In the genomic region with DNA sequence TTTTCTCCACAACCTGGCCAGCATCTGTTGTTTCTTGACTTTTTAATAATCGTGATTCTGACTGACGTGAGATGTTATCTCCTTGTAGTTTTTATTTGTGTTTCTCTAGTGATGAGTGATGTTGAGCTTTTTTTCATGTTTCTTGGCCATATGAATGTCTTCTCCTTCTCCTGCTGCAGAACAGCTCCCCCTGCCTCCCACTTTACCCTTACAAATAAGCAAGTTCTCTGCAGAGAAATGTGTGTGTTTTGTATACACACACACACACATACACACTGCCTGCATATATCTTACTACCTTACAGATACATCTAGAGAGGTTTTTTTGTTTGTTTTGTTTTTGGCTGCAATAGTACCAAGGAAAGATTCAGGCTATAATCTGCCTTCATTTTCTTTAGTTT, we compare ENCODE assay signal across 10 cellular contexts.
DNase-seq lines count a peak whose midpoint lies in the region; ATAC-seq, FAIRE-seq and TF ChIP-seq lines count a peak whose summit lies in the region.
"Had no signal": no experiment of that assay in that cellular context is flagged by ENCODE, and none has a peak within 500 bp of the region (broad histone marks: within the 10 kb centered on the region; RNA-seq: fewer than 3 reads in every experiment).

No MANE protein-coding gene starts in this region.

- H3K36me3 Mint-ChIP-seq in T-cell = no peaks in the 10 kb centered on the region
- H3K36me3 Mint-ChIP-seq: activated naive CD8-positive, alpha-beta T cell treated with anti-CD3 and anti-CD28 coated beads, Interleukin-2, amount 10 ng/mL, durations not matched to agents 7 days and 5 days had no signal

- intact Hi-C loops in PC-3 (cut with micrococcal nuclease) = loop anchor here (2.0 kb wide), 1 partner anchor 109 kb away; no protein-coding TSS in a partner anchor

- H3K36me3 ChIP-seq in PC-3 (ENCODE audit: low read depth, low read length) = no peaks in the 10 kb centered on the region

- no peaks in the 10 kb centered on the region for H3K79me2 ChIP-seq in PC-3 (ENCODE audit: low read length)

- no peak overlapping the region for H3K27ac ChIP-seq in PC-3 (ENCODE audit: low read length)

- no peaks in the 10 kb centered on the region for H3K9me2 ChIP-seq in PC-3 (replicated peaks; ENCODE audit: low read length)

- H3K9ac ChIP-seq in PC-3 (ENCODE audit: low read length) = no peak overlapping the region

- H3K4me3 Mint-ChIP-seq in T-cell = no peak overlapping the region
- H3K4me3 Mint-ChIP-seq: activated naive CD8-positive, alpha-beta T cell treated with anti-CD3 and anti-CD28 coated beads, Interleukin-2, amount 10 ng/mL, durations not matched to agents 7 days and 5 days had no signal

- H3K9me3 Mint-ChIP-seq in T-cell = peaks cover 0 to 10% (median 3%) of the 10 kb centered on the region in 3 donors

- H3K4me2 ChIP-seq in PC-3 (ENCODE audit: low read length) = no peak overlapping the region

- DNase-seq in AG09319 (ENCODE audit: extremely low read depth, low read depth) (no peak), GM12865 (ENCODE audit: low read depth) (peak; percentile 36), PC-3 (peak; percentile 34), foreskin fibroblast (peak; percentile 2 to 28), NCI-H526 treated with DMSO at 0.1 percent for 48 hours (lab: John Stamatoyannopoulos, UW) (no peak), NCI-H774 (lab: John Stamatoyannopoulos, UW) (no peak), H54 (ENCODE audit: insufficient read length, low spot score) (no peak), T-cell (no peak)
- DNase-seq: activated naive CD8-positive, alpha-beta T cell treated with anti-CD3 and anti-CD28 coated beads, Interleukin-2, amount 10 ng/mL, durations not matched to agents 7 days and 5 days; stimulated activated CD4-positive, alpha-beta T cell treated with anti-CD3 and anti-CD28 coated beads, Interleukin-1b, Interleukin-23, amount 100 ng/mL, for 48 hours had no signal

- ATAC-seq in PC-3 = no peak
- no peak for ATAC-seq in T-cell (replicated peaks in 1 of 4)

- no peak for FAIRE-seq in H54 (lab: Jason Lieb, UNC)

- TF ChIP-seq POLR2A in H54 (IDR thresholded peaks at IDR 0.05; ENCODE audit: low read depth, low read length) = no peak

- peaks cover 7 to 37% of the 10 kb centered on the region in 2 donors for H3K27me3 Mint-ChIP-seq in T-cell

- no TSS peak for BruUV-seq in PC-3 (replicated peaks; lab: Mats Ljungman, UMichigan)

- H3K4me1 ChIP-seq in PC-3 (ENCODE audit: insufficient read depth, low read length) = no peaks in the 10 kb centered on the region

- no peaks in the 10 kb centered on the region for H3K9me3 ChIP-seq in PC-3 (ENCODE audit: low read length)

- POLR2A ChIA-PET in PC-3 (lab: Charles Lee; ENCODE audit: unreplicated experiment) = no interaction called here
- POLR2A ChIA-PET in T-cell (lab: Charles Lee) = no interaction called here

- H3K4me3 ChIP-seq in GM12865 (ENCODE audit: low read depth, low read length) = no peak overlapping the region
- H3K4me3 ChIP-seq in PC-3 (ENCODE audit: low read length) = no peak overlapping the region
- no peak overlapping the region for H3K4me3 ChIP-seq in foreskin fibroblast (ENCODE audit: low read depth in 1 of 2, low read length in 2 of 2)

- H3F3A ChIP-seq in PC-3 (ENCODE audit: low read length, unreplicated experiment) = no peaks in the 10 kb centered on the region

- H2AFZ ChIP-seq in PC-3 (ENCODE audit: low read length) = no peak overlapping the region

- H3K4me1 Mint-ChIP-seq in T-cell = no peaks in the 10 kb centered on the region
- H3K4me1 Mint-ChIP-seq: activated naive CD8-positive, alpha-beta T cell treated with anti-CD3 and anti-CD28 coated beads, Interleukin-2, amount 10 ng/mL, durations not matched to agents 7 days and 5 days had no signal

- H4K20me1 ChIP-seq in PC-3 (ENCODE audit: low read length) = no peaks in the 10 kb centered on the region

- H3K27me3 ChIP-seq in PC-3 (ENCODE audit: low read length) = 0 out of 2 replicates have a peak, but pooled peaks cover 4% of the 10 kb centered on the region

- no peak overlapping the region for H3K27ac Mint-ChIP-seq in T-cell
- H3K27ac Mint-ChIP-seq: activated naive CD8-positive, alpha-beta T cell treated with anti-CD3 and anti-CD28 coated beads, Interleukin-2, amount 10 ng/mL, durations not matched to agents 7 days and 5 days had no signal

- TF ChIP-seq CTCF in AG09319 (IDR thresholded peaks at IDR 0.05; ENCODE audit: low read depth, low read length) (peak; percentile 19), GM12865 (IDR thresholded peaks at IDR 0.05; ENCODE audit: insufficient read depth, low read depth, low read length, missing control alignments) (no peak), PC-3 (conservative IDR thresholded peaks at IDR 0.05; ENCODE audit: low read depth, low read length) (peak; percentile 51), foreskin fibroblast (IDR thresholded peaks at IDR 0.05; ENCODE audit: low read depth, low read length) (peak; percentile 21)

- CTCF ChIA-PET in PC-3 (lab: Charles Lee) = interaction anchor here (0.6 kb wide), 2 partner anchors 11 to 109 kb away, joined by 3 read pairs; no protein-coding TSS in a partner anchor
- CTCF ChIA-PET in T-cell (lab: Charles Lee) = no interaction called here

Comparison
In these comparisons a context has a peak if more than half of its experiments do, and no peak if none do; other contexts are left out.
1. DNase-seq: peak in GM12865 (single experiment), PC-3 (single experiment) and foreskin fibroblast (2 of 2); none in AG09319 (single experiment), NCI-H526 treated with DMSO at 0.1 percent for 48 hours (single experiment), NCI-H774 (single experiment), H54 (single experiment) and T-cell (0 of 34).